9 cellular contexts compared by ENCODE assay signal in the genomic region with DNA sequence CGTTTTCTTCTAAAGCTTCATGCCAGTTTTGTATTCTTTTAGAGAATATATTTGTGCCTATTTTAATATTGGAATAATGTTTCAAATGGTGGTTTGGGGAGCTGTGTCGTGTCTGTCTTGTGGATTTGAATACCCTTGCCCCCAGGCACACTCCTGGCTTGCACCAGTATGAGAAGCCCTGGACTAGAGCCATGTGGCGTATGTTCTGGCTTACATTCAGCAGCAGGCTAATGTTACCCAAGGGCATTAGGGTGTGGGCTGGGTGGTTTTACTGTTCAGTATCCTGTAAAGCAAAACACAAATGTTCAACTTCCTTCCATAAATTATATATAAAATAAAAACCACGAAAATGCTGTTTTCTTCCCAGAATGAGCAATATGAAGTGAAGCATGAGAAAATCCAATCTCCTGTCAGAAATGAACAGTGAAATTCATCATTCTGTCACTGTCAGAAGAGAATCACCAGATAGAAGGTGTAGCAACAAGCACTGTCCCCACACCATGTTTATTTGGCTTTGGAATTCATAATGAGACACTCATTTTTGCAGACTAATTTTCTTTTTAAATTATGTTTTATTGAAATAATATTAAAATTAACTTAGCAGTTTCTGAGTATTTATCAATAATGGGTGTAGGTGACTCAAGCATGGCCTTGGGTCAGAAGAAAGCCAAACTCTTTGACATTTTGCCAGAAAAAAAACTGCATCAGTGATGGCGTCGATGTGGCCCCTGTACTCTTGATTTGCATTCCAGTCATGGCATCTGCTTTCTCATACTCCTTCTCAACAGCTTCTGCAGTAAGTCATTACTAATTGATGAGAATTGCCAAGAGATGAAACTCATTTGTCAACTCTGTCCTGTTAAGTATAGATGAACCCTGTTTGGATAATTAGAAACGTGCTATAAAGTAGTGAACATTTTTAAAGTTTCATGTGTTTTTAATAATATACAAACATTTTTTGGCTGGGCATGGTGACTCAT. TPM values are rescaled to one million over a fixed set of nuclear protein-coding genes. Genes with fewer than 3 reads are reported as not detected.
DNase-seq lines count a peak whose midpoint lies in the region; ATAC-seq, FAIRE-seq and TF ChIP-seq lines count a peak whose summit lies in the region.
"Had no signal": no experiment of that assay in that cellular context is flagged by ENCODE, and none has a peak within 500 bp of the region (broad histone marks: within the 10 kb centered on the region; RNA-seq: fewer than 3 reads in every experiment).

No MANE protein-coding gene starts in this region.

- DNase-seq in GM03348 (ENCODE audit: low spot score) (peak; percentile 54), OCI-M1 (lab: John Stamatoyannopoulos, UW) (peak; percentile 53), fibroblast of mammary gland (ENCODE audit: low read depth) (peak; percentile 90), retina (peak; percentile 24), D721Med (ENCODE audit: insufficient read length, low spot score) (no peak), OCI-M2 (lab: John Stamatoyannopoulos, UW; ENCODE audit: unreplicated experiment) (no peak), T-helper 17 cell (no peak)

- H3K9me3 ChIP-seq in T-helper 17 cell (ENCODE audit: control insufficient read depth, low read length, poor library complexity, severe bottlenecking), result no peaks in the 10 kb centered on the region
- H3K9me3 ChIP-seq: tibial nerve had no signal

- no peaks in the 10 kb centered on the region for H3K36me3 Mint-ChIP-seq in T-helper 17 cell (ENCODE audit: low read depth)

- H3K4me1 Mint-ChIP-seq in T-helper 17 cell, result peaks cover 11% of the 10 kb centered on the region

- peaks cover 13% of the 10 kb centered on the region for H3K27me3 Mint-ChIP-seq in T-helper 17 cell

- no peak overlapping the region for H3K4me3 Mint-ChIP-seq in T-helper 17 cell

- ATAC-seq in GM19455 (IDR thresholded peaks at IDR 0.05; ENCODE audit: unreplicated experiment), result no peak
- no peak for ATAC-seq in T-helper 17 cell

- FAIRE-seq in D721Med (lab: Jason Lieb, UNC), result no peak

- no peak for TF ChIP-seq CTCF in fibroblast of mammary gland (conservative IDR thresholded peaks at IDR 0.05; ENCODE audit: control insufficient read depth, insufficient read depth, low read depth, low read length)
- TF ChIP-seq CTCF in D721Med (IDR thresholded peaks at IDR 0.05; ENCODE audit: insufficient read depth, missing control alignments), result no peak

- H3K4me3 ChIP-seq in fibroblast of mammary gland (ENCODE audit: control insufficient read depth, low read depth, low read length), result no peak overlapping the region
- H3K4me3 ChIP-seq: tibial nerve had no signal

- H3K27ac Mint-ChIP-seq in T-helper 17 cell, result no peak overlapping the region

RNA-seq across cellular contexts. Expression of a gene that starts 43.8 kb away (rescaled TPM):
- 1 to 10 TPM; 5.8 to 6.3 TPM for total RNA-seq in T-helper 17 cell

Comparison
In these comparisons a context has a peak if more than half of its experiments do, and no peak if none do; other contexts are left out.
1. DNase-seq: peak in GM03348 (single experiment), OCI-M1 (single experiment), fibroblast of mammary gland (single experiment) and retina (single experiment); none in D721Med (single experiment), OCI-M2 (single experiment) and T-helper 17 cell (0 of 3).